In genomic region chr20:47309806-47310426, GRCh38 we compare ENCODE assay signal across 2 cellular contexts.
TF ChIP-seq lines count a peak whose summit lies in the region.

No MANE protein-coding gene starts in this region.

TF ChIP-seq in A549, 52 proteins besides CTCF, POLR2A, EP300 and RAD21 (continued from another document):
- TF ChIP-seq, protein P1, sequence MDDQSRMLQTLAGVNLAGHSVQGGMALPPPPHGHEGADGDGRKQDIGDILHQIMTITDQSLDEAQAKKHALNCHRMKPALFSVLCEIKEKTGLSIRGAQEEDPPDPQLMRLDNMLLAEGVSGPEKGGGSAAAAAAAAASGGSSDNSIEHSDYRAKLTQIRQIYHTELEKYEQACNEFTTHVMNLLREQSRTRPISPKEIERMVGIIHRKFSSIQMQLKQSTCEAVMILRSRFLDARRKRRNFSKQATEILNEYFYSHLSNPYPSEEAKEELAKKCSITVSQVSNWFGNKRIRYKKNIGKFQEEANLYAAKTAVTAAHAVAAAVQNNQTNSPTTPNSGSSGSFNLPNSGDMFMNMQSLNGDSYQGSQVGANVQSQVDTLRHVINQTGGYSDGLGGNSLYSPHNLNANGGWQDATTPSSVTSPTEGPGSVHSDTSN (IDR thresholded peaks at IDR 0.05): no peak
- TF ChIP-seq, protein P2, sequence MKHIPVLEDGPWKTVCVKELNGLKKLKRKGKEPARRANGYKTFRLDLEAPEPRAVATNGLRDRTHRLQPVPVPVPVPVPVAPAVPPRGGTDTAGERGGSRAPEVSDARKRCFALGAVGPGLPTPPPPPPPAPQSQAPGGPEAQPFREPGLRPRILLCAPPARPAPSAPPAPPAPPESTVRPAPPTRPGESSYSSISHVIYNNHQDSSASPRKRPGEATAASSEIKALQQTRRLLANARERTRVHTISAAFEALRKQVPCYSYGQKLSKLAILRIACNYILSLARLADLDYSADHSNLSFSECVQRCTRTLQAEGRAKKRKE (CRISPR knock-in tag; IDR thresholded peaks at IDR 0.05; ENCODE audit: low read depth): no peak
- TF ChIP-seq HOXB13 (CRISPR knock-in tag; IDR thresholded peaks at IDR 0.05; ENCODE audit: low read depth) (no peak), CBX8 (IDR thresholded peaks at IDR 0.05) (no peak), CHD4 (IDR thresholded peaks at IDR 0.05; ENCODE audit: borderline replicate concordance) (no peak)

TF ChIP-seq in SK-N-SH, 30 proteins besides CTCF, POLR2A, EP300 and RAD21 (continued from another document):
- TF ChIP-seq IRF3 (IDR thresholded peaks at IDR 0.05; ENCODE audit: low read depth, low read length) (no peak), JUND (IDR thresholded peaks at IDR 0.05) (no peak)
